8 cellular contexts compared by ENCODE assay signal in the genomic region with DNA sequence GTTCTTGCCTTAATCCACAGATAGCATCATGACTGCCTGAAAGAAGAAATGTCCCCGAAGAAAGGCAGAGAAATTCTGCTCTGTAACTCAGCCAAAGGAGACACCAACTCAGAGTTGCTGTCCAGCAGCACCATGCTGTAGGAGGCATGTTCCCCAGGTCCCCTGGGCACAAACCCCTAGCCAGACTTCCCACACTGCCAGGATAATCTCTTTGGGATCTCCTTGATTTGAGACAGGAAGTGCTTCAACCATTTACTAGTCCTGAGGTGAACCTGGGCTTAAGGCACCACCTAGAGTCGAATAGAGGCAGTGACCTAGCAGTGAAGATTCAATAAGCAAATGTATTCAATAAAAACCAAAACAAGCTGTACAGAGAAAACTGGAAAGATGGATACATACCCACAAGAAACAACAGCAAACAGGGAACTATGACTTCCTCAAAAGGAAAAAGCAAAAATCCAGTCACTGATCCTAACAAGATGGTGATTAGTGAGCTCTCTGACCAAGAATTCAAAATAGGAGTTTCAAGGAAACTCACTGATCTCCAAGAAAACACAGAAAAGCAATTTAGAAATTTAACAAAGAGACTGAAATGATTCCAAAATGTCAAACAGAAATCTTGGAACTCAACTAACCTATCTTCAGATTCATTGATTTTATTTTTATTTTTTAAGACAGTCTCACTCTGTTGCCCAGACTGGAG. TPM values are rescaled to one million over a fixed set of nuclear protein-coding genes. Genes with fewer than 3 reads are reported as not detected.
A peak's percentile ranks its signal among the peaks of the same experiment; 100 is the strongest.
DNase-seq lines count a peak whose midpoint lies in the region; ATAC-seq and TF ChIP-seq lines count a peak whose summit lies in the region.

No MANE protein-coding gene starts in this region.

- ATAC-seq in activated CD8-positive, alpha-beta T cell treated with anti-CD3 and anti-CD28 coated beads for 36 hours: peak; percentile 96
- peak; percentile 90 for ATAC-seq in stimulated activated naive CD8-positive, alpha-beta T cell treated with anti-CD3 and anti-CD28 coated beads, Interleukin-15, amount 100 ng/mL, for 72 hours
- no peak for ATAC-seq in HG03571 (IDR thresholded peaks at IDR 0.05; ENCODE audit: unreplicated experiment)

- no peaks in the 10 kb centered on the region for H3K9me3 Mint-ChIP-seq in activated CD8-positive, alpha-beta T cell treated with anti-CD3 and anti-CD28 coated beads for 36 hours
- peaks cover 0 to 5% of the 10 kb centered on the region in 2 donors for H3K9me3 Mint-ChIP-seq in stimulated activated naive CD8-positive, alpha-beta T cell treated with anti-CD3 and anti-CD28 coated beads, Interleukin-15, amount 100 ng/mL, for 72 hours

- TF ChIP-seq CTCF in 22Rv1 (IDR thresholded peaks at IDR 0.05): peak; percentile 80
- peak; percentile 34 for TF ChIP-seq CTCF in GM10248 (IDR thresholded peaks at IDR 0.05; ENCODE audit: control extremely low read depth, extremely low read depth, low read depth, missing control alignments)
- TF ChIP-seq CTCF in activated CD8-positive, alpha-beta T cell treated with anti-CD3 and anti-CD28 coated beads for 36 hours (IDR thresholded peaks at IDR 0.05): peak; percentile 79
- peak; percentile 48 for TF ChIP-seq CTCF in fibroblast of villous mesenchyme (IDR thresholded peaks at IDR 0.05; ENCODE audit: insufficient read depth, low read depth, low read length)

- no peak overlapping the region for H3K4me3 ChIP-seq in fibroblast of villous mesenchyme (ENCODE audit: low read depth, low read length)

- H3K27ac ChIP-seq in 22Rv1: no peak overlapping the region

- CTCF ChIA-PET in GM10248 (lab: Yijun Ruan, JAX): interaction anchor here (1.0 to 1.2 kb wide), 4 partner anchors 9 to 339 kb away, joined by 3 to 4 read pairs (median 4); no protein-coding TSS in a partner anchor
- CTCF ChIA-PET in activated CD8-positive, alpha-beta T cell treated with anti-CD3 and anti-CD28 coated beads for 36 hours (lab: Charles Lee): interaction anchor here (0.6 to 4.3 kb wide), 35 partner anchors 9 to 340 kb away, joined by 3 to 71 read pairs (median 5); no protein-coding TSS in a partner anchor

- no peaks in the 10 kb centered on the region for H3K27me3 Mint-ChIP-seq in activated CD8-positive, alpha-beta T cell treated with anti-CD3 and anti-CD28 coated beads for 36 hours
- H3K27me3 Mint-ChIP-seq in stimulated activated naive CD8-positive, alpha-beta T cell treated with anti-CD3 and anti-CD28 coated beads, Interleukin-15, amount 100 ng/mL, for 72 hours: no peaks in the 10 kb centered on the region

- peaks cover 39% of the 10 kb centered on the region for H3K4me1 Mint-ChIP-seq in activated CD8-positive, alpha-beta T cell treated with anti-CD3 and anti-CD28 coated beads for 36 hours (ENCODE audit: low read depth)
- H3K4me1 Mint-ChIP-seq in stimulated activated naive CD8-positive, alpha-beta T cell treated with anti-CD3 and anti-CD28 coated beads, Interleukin-15, amount 100 ng/mL, for 72 hours: peaks cover 19% of the 10 kb centered on the region

- no peak overlapping the region for H3K4me3 Mint-ChIP-seq in activated CD8-positive, alpha-beta T cell treated with anti-CD3 and anti-CD28 coated beads for 36 hours
- peak overlapping the region in 1 of 2 donors; percentile 45 for H3K4me3 Mint-ChIP-seq in stimulated activated naive CD8-positive, alpha-beta T cell treated with anti-CD3 and anti-CD28 coated beads, Interleukin-15, amount 100 ng/mL, for 72 hours

- intact Hi-C loops in activated CD8-positive, alpha-beta T cell treated with anti-CD3 and anti-CD28 coated beads for 36 hours (cut with micrococcal nuclease): loop anchor here (2.0 to 5.0 kb wide), 2 partner anchors 54 to 310 kb away; no protein-coding TSS in a partner anchor

- peak overlapping the region; percentile 49 for H3K27ac Mint-ChIP-seq in activated CD8-positive, alpha-beta T cell treated with anti-CD3 and anti-CD28 coated beads for 36 hours
- H3K27ac Mint-ChIP-seq in stimulated activated naive CD8-positive, alpha-beta T cell treated with anti-CD3 and anti-CD28 coated beads, Interleukin-15, amount 100 ng/mL, for 72 hours: peak overlapping the region; percentile 23 to 41

- no peaks in the 10 kb centered on the region for H3K36me3 Mint-ChIP-seq in activated CD8-positive, alpha-beta T cell treated with anti-CD3 and anti-CD28 coated beads for 36 hours (ENCODE audit: low read depth)

- POLR2A ChIA-PET in GM10248 (lab: Yijun Ruan, JAX): no interaction called here
- POLR2A ChIA-PET in activated CD8-positive, alpha-beta T cell treated with anti-CD3 and anti-CD28 coated beads for 36 hours (lab: Charles Lee): interaction anchor here (0.6 to 1.2 kb wide), 3 partner anchors 22 to 328 kb away, joined by 3 to 4 read pairs (median 3); no protein-coding TSS in a partner anchor

- DNase-seq in GM10248 (ENCODE audit: extremely low spot score) (no peak), NCI-H2196 (lab: John Stamatoyannopoulos, UW; ENCODE audit: unreplicated experiment) (peak; percentile 46), fibroblast of villous mesenchyme (ENCODE audit: low read depth) (peak; percentile 17), retina (no peak)
- DNase-seq in activated CD8-positive, alpha-beta T cell treated with anti-CD3 and anti-CD28 coated beads for 36 hours: peak; percentile 69
- peak; percentile 35 to 48 for DNase-seq in stimulated activated naive CD8-positive, alpha-beta T cell treated with anti-CD3 and anti-CD28 coated beads, Interleukin-15, amount 100 ng/mL, for 72 hours

RNA-seq across cellular contexts. Expression of gene OR4D2, which starts 5.7 kb away (rescaled TPM):
- total RNA-seq in activated CD8-positive, alpha-beta T cell treated with anti-CD3 and anti-CD28 coated beads for 36 hours: not detected
- not detected in 2 replicates for total RNA-seq in fibroblast of villous mesenchyme

RNA-seq across cellular contexts. Expression of gene EPX, which starts 20.0 kb away (rescaled TPM):
- total RNA-seq in activated CD8-positive, alpha-beta T cell treated with anti-CD3 and anti-CD28 coated beads for 36 hours: not detected
- not detected in 2 replicates for total RNA-seq in fibroblast of villous mesenchyme

RNA-seq across cellular contexts. Expression of gene OR4D1, which starts 24.3 kb away (rescaled TPM):
- under 1 TPM; 0.22 to 0.25 TPM for total RNA-seq in activated CD8-positive, alpha-beta T cell treated with anti-CD3 and anti-CD28 coated beads for 36 hours
- total RNA-seq in fibroblast of villous mesenchyme: under 0.01 TPM in 1 of 2 replicates, not detected in the other

RNA-seq across cellular contexts. Expression of gene MKS1, which starts 46.5 kb away (rescaled TPM):
- total RNA-seq in activated CD8-positive, alpha-beta T cell treated with anti-CD3 and anti-CD28 coated beads for 36 hours: 10 to 100 TPM; 20.7 to 24.8 TPM
- 8.6 and 12.6 TPM in 2 replicates for total RNA-seq in fibroblast of villous mesenchyme

Comparison
In these comparisons a context has a peak if more than half of its experiments do, and no peak if none do; other contexts are left out.
1. DNase-seq: peak in NCI-H2196 (single experiment), activated CD8-positive, alpha-beta T cell treated with anti-CD3 and anti-CD28 coated beads for 36 hours (single experiment), fibroblast of villous mesenchyme (single experiment) and stimulated activated naive CD8-positive, alpha-beta T cell treated with anti-CD3 and anti-CD28 coated beads, Interleukin-15, amount 100 ng/mL, for 72 hours (2 of 2); none in GM10248 (single experiment) and retina (single experiment).
2. Peak in every context shown above with its lines, with median percentiles within 50 percentile points of each other: CTCF ChIP-seq.